ENCODE assay signal across 10 cellular contexts in the genomic region with DNA sequence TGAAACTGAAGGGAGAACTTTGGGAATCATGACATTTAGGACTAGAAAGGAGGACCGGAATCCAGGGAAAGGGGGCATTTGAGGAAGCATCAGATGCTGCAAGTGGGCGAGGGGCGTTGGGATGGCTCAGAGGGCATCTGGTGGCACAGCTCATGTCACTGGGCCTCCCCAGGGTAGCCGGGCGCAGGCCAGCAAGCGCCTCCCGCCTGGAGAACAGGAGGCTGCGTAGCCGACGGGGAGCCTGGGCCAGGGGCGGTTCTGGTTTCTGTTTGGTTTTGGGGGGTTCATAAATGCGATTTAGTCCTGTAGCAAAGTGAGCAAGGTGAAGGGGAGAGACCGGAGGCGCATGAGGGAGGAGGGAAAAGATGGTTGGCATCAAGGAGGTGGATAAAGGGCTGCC. TPM values are rescaled to one million over a fixed set of nuclear protein-coding genes. Genes with fewer than 3 reads are reported as not detected.
A peak's percentile ranks its signal among the peaks of the same experiment; 100 is the strongest.
DNase-seq lines count a peak whose midpoint lies in the region; ATAC-seq and TF ChIP-seq lines count a peak whose summit lies in the region.
"Had no signal": no experiment of that assay in that cellular context is flagged by ENCODE, and none has a peak within 500 bp of the region (broad histone marks: within the 10 kb centered on the region; RNA-seq: fewer than 3 reads in every experiment).

No MANE protein-coding gene starts in this region.

- peak overlapping the region; percentile 34 to 79 (median 67) for H3K4me3 ChIP-seq in breast epithelium
- peak overlapping the region; percentile 59 for H3K4me3 ChIP-seq in lower lobe of right lung
- peak overlapping the region; percentile 64 for H3K4me3 ChIP-seq in suprapubic skin

- ATAC-seq in activated T-cell treated with anti-CD3 and anti-CD28 coated beads, Interleukin-2, amount 50 U/mL, for 72 hours (replicated peaks in 1 of 2) = no peak
- no peak for ATAC-seq in lower lobe of right lung

- peak overlapping the region; percentile 86 to 88 for H3K27ac ChIP-seq in breast epithelium
- peak overlapping the region; percentile 82 for H3K27ac ChIP-seq in lower lobe of right lung
- H3K27ac ChIP-seq in suprapubic skin = no peak overlapping the region

- peaks cover 4% of the 10 kb centered on the region for H3K4me1 Mint-ChIP-seq in activated T-cell treated with anti-CD3 and anti-CD28 coated beads, Interleukin-2, amount 50 U/mL, for 72 hours (ENCODE audit: low read depth)

- TF ChIP-seq EP300 in suprapubic skin (IDR thresholded peaks at IDR 0.05) = no peak

- H3K4me1 ChIP-seq in breast epithelium (peaks cover 0 to 3% of the 10 kb centered on the region in 2 donors), lower lobe of right lung (peaks cover 52% of the 10 kb centered on the region), suprapubic skin (peaks cover 58% of the 10 kb centered on the region)

- intact Hi-C loops in breast epithelium (cut with DNase I; ENCODE audit: low total_unique reads) (no loop called here), lower lobe of right lung (cut with DNase I) (no loop called here)

- peaks cover 60% of the 10 kb centered on the region for H3K27me3 Mint-ChIP-seq in activated T-cell treated with anti-CD3 and anti-CD28 coated beads, Interleukin-2, amount 50 U/mL, for 72 hours (ENCODE audit: low read depth)

- no peak overlapping the region for H3K27ac Mint-ChIP-seq in activated T-cell treated with anti-CD3 and anti-CD28 coated beads, Interleukin-2, amount 50 U/mL, for 72 hours

- DNase-seq in activated T-cell treated with anti-CD3 and anti-CD28 coated beads, Interleukin-2, amount 50 U/mL, for 72 hours = no peak
- DNase-seq in activated T-cell treated with anti-CD3 and anti-CD28 coated beads for 4 hours = no peak
- DNase-seq in breast epithelium (ENCODE audit: low spot score in 2 of 2) = no peak
- DNase-seq in lower lobe of right lung = no peak
- DNase-seq in suprapubic skin (ENCODE audit: low spot score in 2 of 2) = no peak
- no peak for DNase-seq in activated gamma-delta T cell (lab: John Stamatoyannopoulos, UW)
- no peak for DNase-seq in RKO (ENCODE audit: low spot score)
- DNase-seq in GM03348 (ENCODE audit: low spot score) = no peak
- DNase-seq: cortex of kidney, head of caudate nucleus had no signal

- no peak for TF ChIP-seq POLR2A in breast epithelium (IDR thresholded peaks at IDR 0.05)
- no peak for TF ChIP-seq POLR2A in suprapubic skin (IDR thresholded peaks at IDR 0.05)

- peak overlapping the region; percentile 65 to 69 for H3K4me3 Mint-ChIP-seq in activated T-cell treated with anti-CD3 and anti-CD28 coated beads, Interleukin-2, amount 50 U/mL, for 72 hours

- peaks cover 2 to 6% of the 10 kb centered on the region in 2 donors for H3K36me3 Mint-ChIP-seq in activated T-cell treated with anti-CD3 and anti-CD28 coated beads, Interleukin-2, amount 50 U/mL, for 72 hours (ENCODE audit: insufficient read depth in 2 of 2)

- H3K36me3 ChIP-seq in breast epithelium = no peaks in the 10 kb centered on the region
- no peaks in the 10 kb centered on the region for H3K36me3 ChIP-seq in lower lobe of right lung
- no peaks in the 10 kb centered on the region for H3K36me3 ChIP-seq in suprapubic skin

- 74% methylated on average over 14 of the region's 14 CpGs for WGBS in suprapubic skin

- H3K27me3 ChIP-seq in breast epithelium (no peaks in the 10 kb centered on the region), lower lobe of right lung (ENCODE audit: low read depth) (peaks cover 13% of the 10 kb centered on the region), suprapubic skin (peaks cover 19% of the 10 kb centered on the region)

- H3K9me3 ChIP-seq in breast epithelium (no peaks in the 10 kb centered on the region), lower lobe of right lung (no peaks in the 10 kb centered on the region), suprapubic skin (no peaks in the 10 kb centered on the region)

- TF ChIP-seq CTCF in breast epithelium (IDR thresholded peaks at IDR 0.05) (no peak), lower lobe of right lung (IDR thresholded peaks at IDR 0.05) (no peak), suprapubic skin (IDR thresholded peaks at IDR 0.05) (no peak)

- H3K9me3 Mint-ChIP-seq in activated T-cell treated with anti-CD3 and anti-CD28 coated beads, Interleukin-2, amount 50 U/mL, for 72 hours = no peaks in the 10 kb centered on the region

RNA-seq across cellular contexts. Expression of gene ST14, which starts 0.4 kb away (rescaled TPM):
- total RNA-seq in activated T-cell treated with anti-CD3 and anti-CD28 coated beads, Interleukin-2, amount 50 U/mL, for 72 hours = not detected
- total RNA-seq in breast epithelium = 10 to 100 TPM in 2 of 3 donors, 1 to 10 TPM in 1; 9.9 to 89.0 (median 48.5) TPM
- total RNA-seq in lower lobe of right lung = 61.1 TPM
- 100 to 1,000 TPM in 1 of 4 donors, 10 to 100 TPM in 3; 71.9 to 109 (median 84.6) TPM for total RNA-seq in suprapubic skin

Comparison
In these comparisons a context has a peak if more than half of its experiments do, and no peak if none do; other contexts are left out.
1. RNA of gene ST14, which starts 0.4 kb away (total RNA-seq): 71.9 to 109 TPM in suprapubic skin, 61.1 TPM in lower lobe of right lung (single experiment) and 9.9 to 89.0 TPM in breast epithelium; not detected in activated T-cell treated with anti-CD3 and anti-CD28 coated beads, Interleukin-2, amount 50 U/mL, for 72 hours; every median in the first group is over 10 times any median in the second.
2. Peak in every context shown above with its lines, with median percentiles within 50 percentile points of each other: H3K4me3 ChIP-seq.